1 cellular context compared by ENCODE assay signal in the genomic region with DNA sequence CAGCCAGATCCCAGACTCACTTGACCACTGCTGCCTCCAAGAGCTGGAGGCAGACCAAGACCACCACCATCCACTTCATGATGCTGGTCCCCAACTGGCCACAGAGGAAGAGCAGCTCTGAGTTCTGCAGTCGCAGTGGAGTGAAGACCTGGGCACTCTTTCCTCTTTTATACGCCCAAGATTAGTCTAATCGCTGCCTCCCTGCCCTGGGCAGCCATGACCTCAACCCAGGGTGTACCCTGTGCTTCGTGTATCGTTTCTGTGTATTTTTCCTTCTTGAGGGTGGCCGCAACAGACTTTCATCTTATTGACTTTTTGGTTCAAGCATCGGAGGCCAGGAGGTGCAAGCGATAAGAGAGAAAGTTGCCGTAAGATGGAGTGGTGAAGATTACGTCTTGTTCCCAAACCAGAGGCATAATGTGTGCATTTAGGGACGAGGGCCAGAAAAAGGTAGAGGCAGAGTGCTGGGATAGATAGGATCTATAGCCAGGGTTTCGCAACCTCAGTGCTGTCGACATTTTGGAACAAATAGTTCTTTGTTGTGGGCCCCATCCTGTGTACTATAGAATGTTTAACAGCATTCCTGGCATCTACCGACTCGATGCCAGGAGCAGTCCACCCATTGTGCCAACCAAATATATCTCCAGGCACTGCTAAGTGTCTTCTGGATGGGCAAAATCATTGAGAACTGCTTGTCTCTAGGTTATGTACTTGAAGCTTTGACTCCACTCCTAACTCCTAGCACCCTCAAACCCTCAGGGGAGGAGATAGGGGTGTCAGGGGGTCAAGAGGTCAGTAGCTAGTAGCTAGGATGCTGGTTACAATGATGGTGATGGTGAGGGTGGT.
TF ChIP-seq lines count a peak whose summit lies in the region.

A gene (minus strand): TSS at position 142 of the 846 bp plus-strand sequence. CDS start 63 bp downstream, at position 79.

TF ChIP-seq in K562, 482 proteins besides CTCF, POLR2A, EP300 and RAD21 (continued from another document and continues in another):
- TF ChIP-seq, protein P1, sequence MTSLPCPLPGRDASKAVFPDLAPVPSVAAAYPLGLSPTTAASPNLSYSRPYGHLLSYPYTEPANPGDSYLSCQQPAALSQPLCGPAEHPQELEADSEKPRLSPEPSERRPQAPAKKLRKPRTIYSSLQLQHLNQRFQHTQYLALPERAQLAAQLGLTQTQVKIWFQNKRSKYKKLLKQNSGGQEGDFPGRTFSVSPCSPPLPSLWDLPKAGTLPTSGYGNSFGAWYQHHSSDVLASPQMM (CRISPR knock-in tag; IDR thresholded peaks at IDR 0.05), result no peak
- TF ChIP-seq ZNF197 (CRISPR knock-in tag; IDR thresholded peaks at IDR 0.05; ENCODE audit: low read depth), result 0 out of 2 replicates have a peak, but pooled peaks have one; percentile 34
- TF ChIP-seq, protein P2, sequence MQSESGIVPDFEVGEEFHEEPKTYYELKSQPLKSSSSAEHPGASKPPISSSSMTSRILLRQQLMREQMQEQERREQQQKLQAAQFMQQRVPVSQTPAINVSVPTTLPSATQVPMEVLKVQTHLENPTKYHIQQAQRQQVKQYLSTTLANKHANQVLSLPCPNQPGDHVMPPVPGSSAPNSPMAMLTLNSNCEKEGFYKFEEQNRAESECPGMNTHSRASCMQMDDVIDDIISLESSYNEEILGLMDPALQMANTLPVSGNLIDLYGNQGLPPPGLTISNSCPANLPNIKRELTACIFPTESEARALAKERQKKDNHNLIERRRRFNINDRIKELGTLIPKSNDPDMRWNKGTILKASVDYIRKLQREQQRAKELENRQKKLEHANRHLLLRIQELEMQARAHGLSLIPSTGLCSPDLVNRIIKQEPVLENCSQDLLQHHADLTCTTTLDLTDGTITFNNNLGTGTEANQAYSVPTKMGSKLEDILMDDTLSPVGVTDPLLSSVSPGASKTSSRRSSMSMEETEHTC (IDR thresholded peaks at IDR 0.05), result no peak
- TF ChIP-seq ETV5 (CRISPR knock-in tag; IDR thresholded peaks at IDR 0.05; ENCODE audit: low read depth), result no peak
- TF ChIP-seq TAF9B (IDR thresholded peaks at IDR 0.05; ENCODE audit: partially characterized antibody), result no peak
- TF ChIP-seq, protein P3, sequence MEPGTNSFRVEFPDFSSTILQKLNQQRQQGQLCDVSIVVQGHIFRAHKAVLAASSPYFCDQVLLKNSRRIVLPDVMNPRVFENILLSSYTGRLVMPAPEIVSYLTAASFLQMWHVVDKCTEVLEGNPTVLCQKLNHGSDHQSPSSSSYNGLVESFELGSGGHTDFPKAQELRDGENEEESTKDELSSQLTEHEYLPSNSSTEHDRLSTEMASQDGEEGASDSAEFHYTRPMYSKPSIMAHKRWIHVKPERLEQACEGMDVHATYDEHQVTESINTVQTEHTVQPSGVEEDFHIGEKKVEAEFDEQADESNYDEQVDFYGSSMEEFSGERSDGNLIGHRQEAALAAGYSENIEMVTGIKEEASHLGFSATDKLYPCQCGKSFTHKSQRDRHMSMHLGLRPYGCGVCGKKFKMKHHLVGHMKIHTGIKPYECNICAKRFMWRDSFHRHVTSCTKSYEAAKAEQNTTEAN (CRISPR knock-in tag; IDR thresholded peaks at IDR 0.05), result no peak
- TF ChIP-seq LCOR (CRISPR knock-in tag; IDR thresholded peaks at IDR 0.05), result 0 out of 2 replicates have a peak, but pooled peaks have one; percentile 42
- TF ChIP-seq ZNF766 (CRISPR knock-in tag; conservative IDR thresholded peaks at IDR 0.05), result 0 out of 2 replicates have a peak, but pooled peaks have one; percentile 58
- TF ChIP-seq, protein P4, sequence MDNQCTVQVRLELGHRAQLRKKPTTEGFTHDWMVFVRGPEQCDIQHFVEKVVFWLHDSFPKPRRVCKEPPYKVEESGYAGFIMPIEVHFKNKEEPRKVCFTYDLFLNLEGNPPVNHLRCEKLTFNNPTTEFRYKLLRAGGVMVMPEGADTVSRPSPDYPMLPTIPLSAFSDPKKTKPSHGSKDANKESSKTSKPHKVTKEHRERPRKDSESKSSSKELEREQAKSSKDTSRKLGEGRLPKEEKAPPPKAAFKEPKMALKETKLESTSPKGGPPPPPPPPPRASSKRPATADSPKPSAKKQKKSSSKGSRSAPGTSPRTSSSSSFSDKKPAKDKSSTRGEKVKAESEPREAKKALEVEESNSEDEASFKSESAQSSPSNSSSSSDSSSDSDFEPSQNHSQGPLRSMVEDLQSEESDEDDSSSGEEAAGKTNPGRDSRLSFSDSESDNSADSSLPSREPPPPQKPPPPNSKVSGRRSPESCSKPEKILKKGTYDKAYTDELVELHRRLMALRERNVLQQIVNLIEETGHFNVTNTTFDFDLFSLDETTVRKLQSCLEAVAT (IDR thresholded peaks at IDR 0.05), result no peak
- TF ChIP-seq ZEB2 (IDR thresholded peaks at IDR 0.05), result peak; percentile 81
- no peak for TF ChIP-seq ZNF134 (CRISPR knock-in tag; conservative IDR thresholded peaks at IDR 0.05)
- TF ChIP-seq ZSCAN32 (CRISPR knock-in tag; IDR thresholded peaks at IDR 0.05), result no peak
- peak; percentile 75; the same call in 1 of the 2 replicates for TF ChIP-seq SMARCE1 (IDR thresholded peaks at IDR 0.05)
- no peak for TF ChIP-seq SMAD2 (IDR thresholded peaks at IDR 0.05; ENCODE audit: low read depth, low read length)
- TF ChIP-seq ZBTB8A (IDR thresholded peaks at IDR 0.05; ENCODE audit: partially characterized antibody), result no peak
- TF ChIP-seq, protein P5, sequence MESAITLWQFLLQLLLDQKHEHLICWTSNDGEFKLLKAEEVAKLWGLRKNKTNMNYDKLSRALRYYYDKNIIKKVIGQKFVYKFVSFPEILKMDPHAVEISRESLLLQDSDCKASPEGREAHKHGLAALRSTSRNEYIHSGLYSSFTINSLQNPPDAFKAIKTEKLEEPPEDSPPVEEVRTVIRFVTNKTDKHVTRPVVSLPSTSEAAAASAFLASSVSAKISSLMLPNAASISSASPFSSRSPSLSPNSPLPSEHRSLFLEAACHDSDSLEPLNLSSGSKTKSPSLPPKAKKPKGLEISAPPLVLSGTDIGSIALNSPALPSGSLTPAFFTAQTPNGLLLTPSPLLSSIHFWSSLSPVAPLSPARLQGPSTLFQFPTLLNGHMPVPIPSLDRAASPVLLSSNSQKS (CRISPR knock-in tag; IDR thresholded peaks at IDR 0.05), result no peak
- TF ChIP-seq CBFA2T2 (conservative IDR thresholded peaks at IDR 0.05), result peak; percentile 54
- TF ChIP-seq MYNN (IDR thresholded peaks at IDR 0.05), result no peak
- no peak for TF ChIP-seq MYNN (CRISPR knock-in tag; IDR thresholded peaks at IDR 0.05)
- no peak for TF ChIP-seq ZNF551 (CRISPR knock-in tag; IDR thresholded peaks at IDR 0.05)
- TF ChIP-seq SMARCA4 (IDR thresholded peaks at IDR 0.05), result peak; percentile 80; the same call in 1 of the 2 replicates
- TF ChIP-seq MTA2 (IDR thresholded peaks at IDR 0.05; ENCODE audit: low read depth), result peak; percentile 72
- no peak for TF ChIP-seq MCM5 (IDR thresholded peaks at IDR 0.05; ENCODE audit: low read depth)
- TF ChIP-seq ZNF830 (CRISPR knock-in tag; IDR thresholded peaks at IDR 0.05), result no peak
- no peak for TF ChIP-seq MIER1 (IDR thresholded peaks at IDR 0.05; ENCODE audit: low read depth)
- peak; percentile 55; the same call in 1 of the 2 replicates for TF ChIP-seq NFIC (IDR thresholded peaks at IDR 0.05)
- TF ChIP-seq JUND (IDR thresholded peaks at IDR 0.05; ENCODE audit: borderline replicate concordance, low read depth, low read length), result peak; percentile 47; the same call in 1 of the 2 replicates
- no peak for TF ChIP-seq JUND (tag; IDR thresholded peaks at IDR 0.05; ENCODE audit: borderline replicate concordance, low read depth, low read length)
- TF ChIP-seq, protein P6, sequence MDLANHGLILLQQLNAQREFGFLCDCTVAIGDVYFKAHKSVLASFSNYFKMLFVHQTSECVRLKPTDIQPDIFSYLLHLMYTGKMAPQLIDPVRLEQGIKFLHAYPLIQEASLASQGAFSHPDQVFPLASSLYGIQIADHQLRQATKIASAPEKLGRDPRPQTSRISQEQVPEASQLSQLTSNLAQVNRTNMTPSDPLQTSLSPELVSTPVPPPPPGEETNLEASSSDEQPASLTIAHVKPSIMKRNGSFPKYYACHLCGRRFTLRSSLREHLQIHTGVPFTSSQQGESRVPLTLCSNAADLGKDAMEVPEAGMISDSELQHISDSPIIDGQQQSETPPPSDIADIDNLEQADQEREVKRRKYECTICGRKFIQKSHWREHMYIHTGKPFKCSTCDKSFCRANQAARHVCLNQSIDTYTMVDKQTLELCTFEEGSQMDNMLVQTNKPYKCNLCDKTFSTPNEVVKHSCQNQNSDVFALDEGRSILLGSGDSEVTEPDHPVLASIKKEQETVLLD (IDR thresholded peaks at IDR 0.05), result no peak
- TF ChIP-seq TCF3 (CRISPR knock-in tag; IDR thresholded peaks at IDR 0.05), result peak; percentile 77
- TF ChIP-seq PML (IDR thresholded peaks at IDR 0.05; ENCODE audit: low read length), result peak; percentile 67; the same call in 1 of the 2 replicates
- TF ChIP-seq, protein P7, sequence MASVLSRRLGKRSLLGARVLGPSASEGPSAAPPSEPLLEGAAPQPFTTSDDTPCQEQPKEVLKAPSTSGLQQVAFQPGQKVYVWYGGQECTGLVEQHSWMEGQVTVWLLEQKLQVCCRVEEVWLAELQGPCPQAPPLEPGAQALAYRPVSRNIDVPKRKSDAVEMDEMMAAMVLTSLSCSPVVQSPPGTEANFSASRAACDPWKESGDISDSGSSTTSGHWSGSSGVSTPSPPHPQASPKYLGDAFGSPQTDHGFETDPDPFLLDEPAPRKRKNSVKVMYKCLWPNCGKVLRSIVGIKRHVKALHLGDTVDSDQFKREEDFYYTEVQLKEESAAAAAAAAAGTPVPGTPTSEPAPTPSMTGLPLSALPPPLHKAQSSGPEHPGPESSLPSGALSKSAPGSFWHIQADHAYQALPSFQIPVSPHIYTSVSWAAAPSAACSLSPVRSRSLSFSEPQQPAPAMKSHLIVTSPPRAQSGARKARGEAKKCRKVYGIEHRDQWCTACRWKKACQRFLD (CRISPR knock-in tag; IDR thresholded peaks at IDR 0.05), result peak; percentile 48; the same call in 1 of the 2 replicates
- TF ChIP-seq ZNF12 (CRISPR knock-in tag; IDR thresholded peaks at IDR 0.05), result no peak
- TF ChIP-seq FOXP1 (CRISPR knock-in tag; IDR thresholded peaks at IDR 0.05), result 0 out of 2 replicates have a peak, but pooled peaks have one; percentile 53
- no peak for TF ChIP-seq ZC3H8 (IDR thresholded peaks at IDR 0.05)
- peak in 1 of 2 experiments; percentile 68; a peak in 1 of 4 replicates for TF ChIP-seq SRF (CRISPR knock-in tag; IDR thresholded peaks at IDR 0.05)
- TF ChIP-seq, protein P8, sequence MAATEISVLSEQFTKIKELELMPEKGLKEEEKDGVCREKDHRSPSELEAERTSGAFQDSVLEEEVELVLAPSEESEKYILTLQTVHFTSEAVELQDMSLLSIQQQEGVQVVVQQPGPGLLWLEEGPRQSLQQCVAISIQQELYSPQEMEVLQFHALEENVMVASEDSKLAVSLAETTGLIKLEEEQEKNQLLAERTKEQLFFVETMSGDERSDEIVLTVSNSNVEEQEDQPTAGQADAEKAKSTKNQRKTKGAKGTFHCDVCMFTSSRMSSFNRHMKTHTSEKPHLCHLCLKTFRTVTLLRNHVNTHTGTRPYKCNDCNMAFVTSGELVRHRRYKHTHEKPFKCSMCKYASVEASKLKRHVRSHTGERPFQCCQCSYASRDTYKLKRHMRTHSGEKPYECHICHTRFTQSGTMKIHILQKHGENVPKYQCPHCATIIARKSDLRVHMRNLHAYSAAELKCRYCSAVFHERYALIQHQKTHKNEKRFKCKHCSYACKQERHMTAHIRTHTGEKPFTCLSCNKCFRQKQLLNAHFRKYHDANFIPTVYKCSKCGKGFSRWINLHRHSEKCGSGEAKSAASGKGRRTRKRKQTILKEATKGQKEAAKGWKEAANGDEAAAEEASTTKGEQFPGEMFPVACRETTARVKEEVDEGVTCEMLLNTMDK (IDR thresholded peaks at IDR 0.05; ENCODE audit: borderline replicate concordance, insufficient read depth, low read depth, low read length, poor library complexity, severe bottlenecking), result no peak
- TF ChIP-seq, protein P9, sequence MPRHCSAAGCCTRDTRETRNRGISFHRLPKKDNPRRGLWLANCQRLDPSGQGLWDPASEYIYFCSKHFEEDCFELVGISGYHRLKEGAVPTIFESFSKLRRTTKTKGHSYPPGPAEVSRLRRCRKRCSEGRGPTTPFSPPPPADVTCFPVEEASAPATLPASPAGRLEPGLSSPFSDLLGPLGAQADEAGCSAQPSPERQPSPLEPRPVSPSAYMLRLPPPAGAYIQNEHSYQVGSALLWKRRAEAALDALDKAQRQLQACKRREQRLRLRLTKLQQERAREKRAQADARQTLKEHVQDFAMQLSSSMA (CRISPR knock-in tag; IDR thresholded peaks at IDR 0.05), result no peak
- TF ChIP-seq ZNF121 (CRISPR knock-in tag; conservative IDR thresholded peaks at IDR 0.05), result no peak
- TF ChIP-seq, protein P10, sequence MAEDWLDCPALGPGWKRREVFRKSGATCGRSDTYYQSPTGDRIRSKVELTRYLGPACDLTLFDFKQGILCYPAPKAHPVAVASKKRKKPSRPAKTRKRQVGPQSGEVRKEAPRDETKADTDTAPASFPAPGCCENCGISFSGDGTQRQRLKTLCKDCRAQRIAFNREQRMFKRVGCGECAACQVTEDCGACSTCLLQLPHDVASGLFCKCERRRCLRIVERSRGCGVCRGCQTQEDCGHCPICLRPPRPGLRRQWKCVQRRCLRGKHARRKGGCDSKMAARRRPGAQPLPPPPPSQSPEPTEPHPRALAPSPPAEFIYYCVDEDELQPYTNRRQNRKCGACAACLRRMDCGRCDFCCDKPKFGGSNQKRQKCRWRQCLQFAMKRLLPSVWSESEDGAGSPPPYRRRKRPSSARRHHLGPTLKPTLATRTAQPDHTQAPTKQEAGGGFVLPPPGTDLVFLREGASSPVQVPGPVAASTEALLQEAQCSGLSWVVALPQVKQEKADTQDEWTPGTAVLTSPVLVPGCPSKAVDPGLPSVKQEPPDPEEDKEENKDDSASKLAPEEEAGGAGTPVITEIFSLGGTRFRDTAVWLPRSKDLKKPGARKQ (CRISPR knock-in tag; IDR thresholded peaks at IDR 0.05), result no peak
- TF ChIP-seq SMAD1 (IDR thresholded peaks at IDR 0.05; ENCODE audit: low read depth, low read length, partially characterized antibody), result peak; percentile 27
